19 cellular contexts compared by ENCODE assay signal in the genomic region with DNA sequence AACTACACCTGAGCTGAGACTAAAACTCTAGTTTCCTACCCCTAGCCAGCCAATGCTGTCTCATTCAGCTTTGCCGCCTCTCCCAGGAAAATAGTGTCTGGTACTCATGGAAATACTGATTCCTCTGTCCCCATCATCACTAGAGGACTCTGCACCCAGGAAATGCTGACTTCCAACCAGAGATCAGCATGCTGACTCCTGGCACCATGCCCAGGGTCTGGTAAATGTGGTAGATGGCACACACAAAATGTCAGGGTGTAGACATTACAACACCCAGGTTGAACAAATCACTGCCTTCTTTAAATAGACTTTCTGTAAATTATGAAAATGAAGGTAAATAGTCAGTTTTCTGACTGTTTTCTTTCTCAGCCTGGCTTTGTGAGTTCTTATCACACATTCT.
DNase-seq lines count a peak whose midpoint lies in the region; TF ChIP-seq lines count a peak whose summit lies in the region.
"Had no signal": no experiment of that assay in that cellular context is flagged by ENCODE, and none has a peak within 500 bp of the region (broad histone marks: within the 10 kb centered on the region; RNA-seq: fewer than 3 reads in every experiment).

No MANE protein-coding gene starts in this region.

- POLR2A ChIA-PET in MCF 10A (lab: Yijun Ruan, JAX): no interaction called here
- POLR2A ChIA-PET in activated CD4-positive, alpha-beta T cell treated with anti-CD3 and anti-CD28 coated beads, Interleukin-2, amount 10 ng/mL, durations not matched to agents 7 days and 5 days (lab: Charles Lee): no interaction called here

- H2AFZ ChIP-seq in mammary epithelial cell (ENCODE audit: low read depth, low read length): no peak overlapping the region

- H3K36me3 ChIP-seq in breast epithelium (no peaks in the 10 kb centered on the region), MG63 (no peaks in the 10 kb centered on the region), mammary epithelial cell (ENCODE audit: insufficient read depth, low read length) (no peaks in the 10 kb centered on the region)

- no peak overlapping the region for H3K4me3 Mint-ChIP-seq in MCF 10A (ENCODE audit: unreplicated experiment)
- no peak overlapping the region for H3K4me3 Mint-ChIP-seq in activated CD4-positive, alpha-beta T cell treated with anti-CD3 and anti-CD28 coated beads, Interleukin-2, amount 10 ng/mL, durations not matched to agents 7 days and 5 days
- H3K4me3 Mint-ChIP-seq: activated T-cell treated with anti-CD3 and anti-CD28 coated beads, Interleukin-2, amount 50 U/mL, for 24 hours; naive B cell; stimulated activated naive B cell treated with anti-CD40 and anti-IgM and Interleukin-4, amounts not matched to agents 10 μg/mL and 1 μg/mL and 100 μg/mL, for 72 hours had no signal

- TF ChIP-seq CTCF in MCF 10A (IDR thresholded peaks at IDR 0.05; ENCODE audit: unreplicated experiment) (peak; percentile 25), breast epithelium (IDR thresholded peaks at IDR 0.05) (no peak), mammary epithelial cell (conservative IDR thresholded peaks at IDR 0.05 in 1 of 2, IDR thresholded peaks at IDR 0.05 in 1 of 2; ENCODE audit: extremely low read depth in 1 of 2, insufficient read depth in 1 of 2, low read depth in 1 of 2, low read length in 2 of 2) (no peak), retinal pigment epithelial cell (conservative IDR thresholded peaks at IDR 0.05; ENCODE audit: low read depth, low read length) (peak; percentile 37)

- dilution Hi-C loops in mammary epithelial cell (cut with HindIII; ENCODE audit: low sequenced_read_pairs): no loop called here

- in situ Hi-C loops in mammary epithelial cell (cut with MboI; ENCODE audit: low sequenced_read_pairs in 2 of 2): no loop called here

- no peak overlapping the region for H3K27ac Mint-ChIP-seq in MCF 10A (ENCODE audit: low read depth, unreplicated experiment)
- no peak overlapping the region for H3K27ac Mint-ChIP-seq in activated CD4-positive, alpha-beta T cell treated with anti-CD3 and anti-CD28 coated beads, Interleukin-2, amount 10 ng/mL, durations not matched to agents 7 days and 5 days
- H3K27ac Mint-ChIP-seq: activated T-cell treated with anti-CD3 and anti-CD28 coated beads, Interleukin-2, amount 50 U/mL, for 24 hours; naive B cell; stimulated activated naive B cell treated with anti-CD40 and anti-IgM and Interleukin-4, amounts not matched to agents 10 μg/mL and 1 μg/mL and 100 μg/mL, for 72 hours had no signal

- CTCF ChIA-PET in MCF 10A (lab: Yijun Ruan, JAX): interaction anchor here (0.5 to 2.3 kb wide), 7 partner anchors 10 to 141 kb away, joined by 3 to 6 read pairs (median 4); no protein-coding TSS in a partner anchor
- CTCF ChIA-PET in mammary epithelial cell (lab: Charles Lee; ENCODE audit: low non-redundant PET): no interaction called here
- CTCF ChIA-PET in activated CD4-positive, alpha-beta T cell treated with anti-CD3 and anti-CD28 coated beads, Interleukin-2, amount 10 ng/mL, durations not matched to agents 7 days and 5 days (lab: Charles Lee): no interaction called here

- H3K27ac ChIP-seq in breast epithelium: no peak overlapping the region
- no peak overlapping the region for H3K27ac ChIP-seq in mammary epithelial cell (ENCODE audit: insufficient read depth, low read depth, low read length)
- H3K27ac ChIP-seq: dorsolateral prefrontal cortex, foreskin keratinocyte had no signal

- H3K79me2 ChIP-seq in mammary epithelial cell (ENCODE audit: insufficient read depth, low read length): no peaks in the 10 kb centered on the region

- H3K4me1 ChIP-seq in breast epithelium (no peaks in the 10 kb centered on the region), mammary epithelial cell (ENCODE audit: insufficient read depth, low read length) (no peaks in the 10 kb centered on the region)
- H3K4me1 ChIP-seq: foreskin keratinocyte had no signal

- H3K4me1 Mint-ChIP-seq in MCF 10A (ENCODE audit: insufficient read depth, unreplicated experiment): no peaks in the 10 kb centered on the region
- no peaks in the 10 kb centered on the region for H3K4me1 Mint-ChIP-seq in activated CD4-positive, alpha-beta T cell treated with anti-CD3 and anti-CD28 coated beads, Interleukin-2, amount 10 ng/mL, durations not matched to agents 7 days and 5 days
- H3K4me1 Mint-ChIP-seq: naive B cell; stimulated activated naive B cell treated with anti-CD40 and anti-IgM and Interleukin-4, amounts not matched to agents 10 μg/mL and 1 μg/mL and 100 μg/mL, for 72 hours had no signal

- no peaks in the 10 kb centered on the region for H3K27me3 Mint-ChIP-seq in MCF 10A (ENCODE audit: insufficient read depth, unreplicated experiment)
- H3K27me3 Mint-ChIP-seq in activated CD4-positive, alpha-beta T cell treated with anti-CD3 and anti-CD28 coated beads, Interleukin-2, amount 10 ng/mL, durations not matched to agents 7 days and 5 days: peaks cover 3% of the 10 kb centered on the region

- H3K27me3 ChIP-seq in breast epithelium (no peaks in the 10 kb centered on the region), MG63 (no peaks in the 10 kb centered on the region), mammary epithelial cell (ENCODE audit: insufficient read depth, low read length) (no peaks in the 10 kb centered on the region)
- H3K27me3 ChIP-seq: dorsolateral prefrontal cortex, foreskin keratinocyte had no signal

- no peak for TF ChIP-seq POLR2A in breast epithelium (IDR thresholded peaks at IDR 0.05)

- H3K4me3 ChIP-seq in breast epithelium (no peak overlapping the region), MG63 (no peak overlapping the region), mammary epithelial cell (replicated peaks in 1 of 3; ENCODE audit: insufficient read depth in 1 of 3, low read depth in 2 of 3, low read length in 3 of 3) (no peak overlapping the region), retinal pigment epithelial cell (ENCODE audit: low read length) (no peak overlapping the region)
- H3K4me3 ChIP-seq: dorsolateral prefrontal cortex had no signal

- WGBS in mammary epithelial cell (ENCODE audit: low coverage, missing lambda C conversion rate): 92% methylated on average over 1 of the region's 1 CpG

- H3K9me3 ChIP-seq in breast epithelium (no peaks in the 10 kb centered on the region), MG63 (no peaks in the 10 kb centered on the region), mammary epithelial cell (replicated peaks; ENCODE audit: insufficient read depth, low read length) (no peaks in the 10 kb centered on the region)

- intact Hi-C loops in MCF 10A (cut with micrococcal nuclease) (loop anchor here (1.0 kb wide), 1 partner anchor 255 kb away; no protein-coding TSS in a partner anchor), breast epithelium (cut with DNase I; ENCODE audit: low total_unique reads) (no loop called here), mammary epithelial cell (cut with micrococcal nuclease) (no loop called here)

- H3K4me2 ChIP-seq in mammary epithelial cell (ENCODE audit: insufficient read depth, low read depth, low read length): no peak overlapping the region

- no peaks in the 10 kb centered on the region for H4K20me1 ChIP-seq in mammary epithelial cell (ENCODE audit: insufficient read depth, low read length)

- H3K36me3 Mint-ChIP-seq in MCF 10A (ENCODE audit: insufficient read depth, unreplicated experiment): no peaks in the 10 kb centered on the region
- H3K36me3 Mint-ChIP-seq in activated CD4-positive, alpha-beta T cell treated with anti-CD3 and anti-CD28 coated beads, Interleukin-2, amount 10 ng/mL, durations not matched to agents 7 days and 5 days (ENCODE audit: low read depth): no peaks in the 10 kb centered on the region
- H3K36me3 Mint-ChIP-seq: naive B cell; stimulated activated naive B cell treated with anti-CD40 and anti-IgM and Interleukin-4, amounts not matched to agents 10 μg/mL and 1 μg/mL and 100 μg/mL, for 72 hours had no signal

- peaks cover 2% of the 10 kb centered on the region for H3K9me3 Mint-ChIP-seq in MCF 10A (ENCODE audit: unreplicated experiment)
- no peaks in the 10 kb centered on the region for H3K9me3 Mint-ChIP-seq in activated CD4-positive, alpha-beta T cell treated with anti-CD3 and anti-CD28 coated beads, Interleukin-2, amount 10 ng/mL, durations not matched to agents 7 days and 5 days
- H3K9me3 Mint-ChIP-seq: activated T-cell treated with anti-CD3 and anti-CD28 coated beads, Interleukin-2, amount 50 U/mL, for 24 hours had no signal

- peak; percentile 89 for DNase-seq in MCF 10A (ENCODE audit: unreplicated experiment)
- DNase-seq in breast epithelium (ENCODE audit: low spot score in 2 of 2): no peak
- DNase-seq in MG63: peak; percentile 47
- DNase-seq in mammary epithelial cell: peak; percentile 63
- DNase-seq in retinal pigment epithelial cell (ENCODE audit: low read depth): peak; percentile 25
- DNase-seq in activated CD4-positive, alpha-beta T cell treated with anti-CD3 and anti-CD28 coated beads, Interleukin-2, amount 10 ng/mL, durations not matched to agents 7 days and 5 days: no peak
- DNase-seq in DMS153 treated with DMSO at 0.1 percent for 48 hours (lab: John Stamatoyannopoulos, UW; ENCODE audit: unreplicated experiment): no peak
- no peak for DNase-seq in activated CD8-positive, alpha-beta memory T cell treated with anti-CD3 and anti-CD28 coated beads, Interleukin-2, amount 50 U/mL, for 48 hours
- DNase-seq: activated CD4-positive, CD25-positive, alpha-beta regulatory T cell treated with anti-CD3 and anti-CD28 coated beads, Interleukin-2, amount 50 U/mL, for 72 hours; activated T-cell treated with anti-CD3 and anti-CD28 coated beads, Interleukin-2, amount 50 U/mL, for 24 hours; AML-193; foreskin keratinocyte; HCEC 1CT; naive B cell; NCI-H1048; stimulated activated CD4-positive, alpha-beta T cell treated with anti-CD3 and anti-CD28 coated beads, Interleukin-4, amount 100 ng/mL, for 4 hours; stimulated activated naive B cell treated with anti-CD40 and anti-IgM and Interleukin-4, amounts not matched to agents 10 μg/mL and 1 μg/mL and 100 μg/mL, for 72 hours; T-helper 1 cell had no signal

- BruUV-seq in MCF 10A (replicated peaks; lab: Mats Ljungman, UMichigan) (no TSS peak), mammary epithelial cell (replicated peaks; lab: Mats Ljungman, UMichigan) (no TSS peak)

- no peak overlapping the region for H3K9ac ChIP-seq in mammary epithelial cell (ENCODE audit: insufficient read depth, low read length)

Comparison
In these comparisons a context has a peak if more than half of its experiments do, and no peak if none do; other contexts are left out.
1. DNase-seq: peak in MCF 10A (single experiment), MG63 (single experiment), mammary epithelial cell (single experiment) and retinal pigment epithelial cell (single experiment); none in breast epithelium (0 of 2), activated CD4-positive, alpha-beta T cell treated with anti-CD3 and anti-CD28 coated beads, Interleukin-2, amount 10 ng/mL, durations not matched to agents 7 days and 5 days (single experiment), DMS153 treated with DMSO at 0.1 percent for 48 hours (single experiment) and activated CD8-positive, alpha-beta memory T cell treated with anti-CD3 and anti-CD28 coated beads, Interleukin-2, amount 50 U/mL, for 48 hours (single experiment).
2. CTCF ChIP-seq: peak in MCF 10A (single experiment) and retinal pigment epithelial cell (single experiment); none in breast epithelium (0 of 3) and mammary epithelial cell (0 of 2).